8 cellular contexts compared by ENCODE assay signal in genomic region chr1:204128964-204129896, GRCh38. TPM values are rescaled to one million over a fixed set of nuclear protein-coding genes. Genes with fewer than 3 reads are reported as not detected.
A peak's percentile ranks its signal among the peaks of the same experiment; 100 is the strongest.
DNase-seq lines count a peak whose midpoint lies in the region; ATAC-seq and TF ChIP-seq lines count a peak whose summit lies in the region.

No MANE protein-coding gene starts in this region.

- peak overlapping the region; percentile 47 for H3K27ac ChIP-seq in suprapubic skin

- peaks cover 53% of the 10 kb centered on the region for H3K4me1 ChIP-seq in suprapubic skin

- TF ChIP-seq CTCF in suprapubic skin (IDR thresholded peaks at IDR 0.05), result peak; percentile 63 to 94

- ATAC-seq in HG02884 (IDR thresholded peaks at IDR 0.05; ENCODE audit: unreplicated experiment), result no peak

- peaks cover 24% of the 10 kb centered on the region for H3K36me3 ChIP-seq in suprapubic skin

- peak overlapping the region; percentile 35 for H3K4me3 ChIP-seq in suprapubic skin

- WGBS in suprapubic skin, result 10% methylated on average over 24 of the region's 29 CpGs

- peak; percentile 95 for DNase-seq in GM03348 (ENCODE audit: low spot score)
- DNase-seq in LoVo (ENCODE audit: low spot score), result peak; percentile 51
- DNase-seq in SHP77 treated with DMSO at 0.1 percent for 48 hours (lab: John Stamatoyannopoulos, UW), result peak; percentile 79
- peak; percentile 62 for DNase-seq in activated naive CD4-positive, alpha-beta T cell treated with Interleukin-2 at 50 U/mL for 16 hours
- DNase-seq in germinal center (ENCODE audit: low spot score), result peak; percentile 85
- peak in 47 of 56 donors; percentile 7 to 71 (median 45) for DNase-seq in nucleus accumbens (lab: John Stamatoyannopoulos, UW)
- DNase-seq in suprapubic skin (ENCODE audit: low spot score in 2 of 2), result peak; percentile 83 to 89

- H3K27me3 ChIP-seq in suprapubic skin, result no peaks in the 10 kb centered on the region

- TF ChIP-seq POLR2A in suprapubic skin (IDR thresholded peaks at IDR 0.05), result no peak

- H3K9me3 ChIP-seq in suprapubic skin, result no peaks in the 10 kb centered on the region

- no peak for TF ChIP-seq EP300 in suprapubic skin (IDR thresholded peaks at IDR 0.05)

RNA-seq across cellular contexts. Expression of gene ETNK2, which starts 22.6 kb away (rescaled TPM):
- 10 to 100 TPM; 25.5 to 47.7 (median 36.0) TPM for total RNA-seq in suprapubic skin

RNA-seq across cellular contexts. Expression of gene REN, which starts 36.9 kb away (rescaled TPM):
- under 1 TPM in 1 of 4 donors, not detected in 3; 0.44 TPM for total RNA-seq in suprapubic skin

RNA-seq across cellular contexts. Expression of gene SOX13, which starts 56.3 kb away (rescaled TPM):
- 10 to 100 TPM; 10.1 to 20.6 (median 15.6) TPM for total RNA-seq in suprapubic skin

Comparison
In these comparisons a context has a peak if more than half of its experiments do, and no peak if none do; other contexts are left out.
1. DNase-seq: peak in every context shown above with its lines; median percentile 95 in GM03348; 86 in suprapubic skin; 85 in germinal center; 79 in SHP77 treated with DMSO at 0.1 percent for 48 hours; 62 in activated naive CD4-positive, alpha-beta T cell treated with Interleukin-2 at 50 U/mL for 16 hours; 51 in LoVo; 45 in nucleus accumbens.